In genomic region chr11:19349340-19350025, GRCh38 we compare ENCODE assay signal across 23 cellular contexts.
A peak's percentile ranks its signal among the peaks of the same experiment; 100 is the strongest.
DNase-seq lines count a peak whose midpoint lies in the region; ATAC-seq and TF ChIP-seq lines count a peak whose summit lies in the region.
"Had no signal": no experiment of that assay in that cellular context is flagged by ENCODE, and none has a peak within 500 bp of the region (broad histone marks: within the 10 kb centered on the region; RNA-seq: fewer than 3 reads in every experiment).

No MANE protein-coding gene starts in this region.

- no peak overlapping the region for H3K4me3 Mint-ChIP-seq in activated naive CD4-positive, alpha-beta T cell treated with anti-CD3 and anti-CD28 coated beads for 36 hours
- H3K4me3 Mint-ChIP-seq: endodermal cell; naive thymus-derived CD4-positive, alpha-beta T cell; T-helper 1 cell treated with Interleukin-12 subunit alpha and Interleukin-12 subunit beta and Interleukin-4 antibody, amounts not matched to agents 30 μg/mL and 1 μg/mL, for 36 hours had no signal

- H3K36me3 ChIP-seq in mesendoderm (ENCODE audit: control insufficient read depth, insufficient read depth, low read length), result no peaks in the 10 kb centered on the region
- H3K36me3 ChIP-seq: HAP-1, lower lobe of right lung had no signal

- H3K27ac ChIP-seq in right cardiac atrium (ENCODE audit: low read length), result peak overlapping the region; percentile 5
- H3K27ac ChIP-seq in mesendoderm (ENCODE audit: low read depth, low read length), result no peak overlapping the region
- H3K27ac ChIP-seq: C4-2B, lower lobe of right lung, parathyroid adenoma, VCaP had no signal

- no peak overlapping the region for H2BK5ac ChIP-seq in mesendoderm (ENCODE audit: low read length)

- CTCF ChIA-PET in activated naive CD4-positive, alpha-beta T cell treated with anti-CD3 and anti-CD28 coated beads for 36 hours (lab: Charles Lee), result interaction anchor here (0.5 kb wide), 1 partner anchor 206 kb away, joined by 5 read pairs; no protein-coding TSS in a partner anchor

- H3K27me3 Mint-ChIP-seq in activated naive CD4-positive, alpha-beta T cell treated with anti-CD3 and anti-CD28 coated beads for 36 hours (ENCODE audit: low read depth), result peaks cover 48% of the 10 kb centered on the region

- H3K79me2 ChIP-seq in mesendoderm (ENCODE audit: control insufficient read depth, insufficient read depth, low read length), result no peaks in the 10 kb centered on the region
- H3K79me2 ChIP-seq: parathyroid adenoma had no signal

- intact Hi-C loops in right cardiac atrium (cut with DNase I) (no loop called here), Right ventricle myocardium superior (cut with DNase I) (no loop called here)
- intact Hi-C loops in activated naive CD4-positive, alpha-beta T cell treated with anti-CD3 and anti-CD28 coated beads for 36 hours (cut with micrococcal nuclease), result no loop called here

- H3K36me3 Mint-ChIP-seq in activated naive CD4-positive, alpha-beta T cell treated with anti-CD3 and anti-CD28 coated beads for 36 hours (ENCODE audit: low read depth), result no peaks in the 10 kb centered on the region

- no peaks in the 10 kb centered on the region for H3K9me3 Mint-ChIP-seq in activated naive CD4-positive, alpha-beta T cell treated with anti-CD3 and anti-CD28 coated beads for 36 hours
- H3K9me3 Mint-ChIP-seq: endodermal cell; T-helper 1 cell treated with Interleukin-12 subunit alpha and Interleukin-12 subunit beta and Interleukin-4 antibody, amounts not matched to agents 30 μg/mL and 1 μg/mL, for 36 hours had no signal

- H3K9ac ChIP-seq in mesendoderm (ENCODE audit: low read length), result no peak overlapping the region
- H3K9ac ChIP-seq: parathyroid adenoma had no signal

- H2BK15ac ChIP-seq in mesendoderm (replicated peaks; ENCODE audit: low read depth), result no peak overlapping the region

- no peak overlapping the region for H3K4me2 ChIP-seq in mesendoderm (ENCODE audit: low read length)
- H3K4me2 ChIP-seq: smooth muscle cell had no signal

- in situ Hi-C loops in astrocyte of the spinal cord (cut with HindIII; ENCODE audit: low sequenced_read_pairs), result no loop called here

- DNase-seq in right cardiac atrium (peak; percentile 47 to 82 (median 63)), Right ventricle myocardium superior (no peak), astrocyte of the spinal cord (ENCODE audit: low read depth, low spot score) (peak; percentile 50), mesendoderm (no peak), NCI-H1417 treated with DMSO at 0.1 percent for 48 hours (lab: John Stamatoyannopoulos, UW) (no peak), DMS 273 treated with DMSO at 0.1 percent for 48 hours (lab: John Stamatoyannopoulos, UW) (no peak)
- no peak for DNase-seq in activated naive CD4-positive, alpha-beta T cell treated with anti-CD3 and anti-CD28 coated beads for 36 hours
- DNase-seq: activated gamma-delta T cell; amniotic stem cell; endodermal cell; lower lobe of right lung; naive thymus-derived CD4-positive, alpha-beta T cell; NCI-H1930; NCI-H510A treated with DMSO at 0.1 percent for 48 hours; SHP77 treated with DMSO at 0.1 percent for 48 hours had no signal

- H3K18ac ChIP-seq in mesendoderm (ENCODE audit: low read length), result no peak overlapping the region

- ATAC-seq in right cardiac atrium (peak; percentile 27 to 72), Right ventricle myocardium superior (ENCODE audit: poor library complexity) (no peak), HG03432 (IDR thresholded peaks at IDR 0.05; ENCODE audit: unreplicated experiment) (no peak)
- ATAC-seq: GM12878; lower lobe of right lung; naive thymus-derived CD4-positive, alpha-beta T cell had no signal

- H3K4me1 Mint-ChIP-seq in activated naive CD4-positive, alpha-beta T cell treated with anti-CD3 and anti-CD28 coated beads for 36 hours (ENCODE audit: low read depth), result no peaks in the 10 kb centered on the region

- H3K79me1 ChIP-seq in mesendoderm (ENCODE audit: low read length), result no peaks in the 10 kb centered on the region

- no peak overlapping the region for H2BK120ac ChIP-seq in mesendoderm (ENCODE audit: low read depth, low read length)

- H3K27ac Mint-ChIP-seq in activated naive CD4-positive, alpha-beta T cell treated with anti-CD3 and anti-CD28 coated beads for 36 hours, result no peak overlapping the region
- H3K27ac Mint-ChIP-seq: endodermal cell; naive thymus-derived CD4-positive, alpha-beta T cell; T-helper 1 cell treated with Interleukin-12 subunit alpha and Interleukin-12 subunit beta and Interleukin-4 antibody, amounts not matched to agents 30 μg/mL and 1 μg/mL, for 36 hours had no signal

- H3K27me3 ChIP-seq in right cardiac atrium (ENCODE audit: control insufficient read depth, insufficient read depth) (no peaks in the 10 kb centered on the region), mesendoderm (ENCODE audit: insufficient read depth, low read length, poor library complexity) (peaks cover 23% of the 10 kb centered on the region)

- H3K56ac ChIP-seq in mesendoderm (ENCODE audit: low read length), result peak overlapping the region; percentile 34

- TF ChIP-seq CTCF in astrocyte of the spinal cord (IDR thresholded peaks at IDR 0.05; ENCODE audit: low read depth, low read length), result no peak

- H4K5ac ChIP-seq in mesendoderm (ENCODE audit: low read length), result no peak overlapping the region

- H3K4me3 ChIP-seq in right cardiac atrium (ENCODE audit: low read length) (no peak overlapping the region), astrocyte of the spinal cord (ENCODE audit: low read depth, low read length) (no peak overlapping the region), mesendoderm (ENCODE audit: low read length) (no peak overlapping the region)
- H3K4me3 ChIP-seq: GM12878, HAP-1, lower lobe of right lung, smooth muscle cell had no signal

- H2AK5ac ChIP-seq in mesendoderm (ENCODE audit: low read length), result no peak overlapping the region

- H3K9me3 ChIP-seq in right cardiac atrium (ENCODE audit: control insufficient read depth, low read length), result no peaks in the 10 kb centered on the region
- H3K9me3 ChIP-seq: HAP-1, lower lobe of right lung had no signal

- no peak overlapping the region for H3K23ac ChIP-seq in mesendoderm (ENCODE audit: low read length)

- WGBS in right cardiac atrium, result 41% methylated on average over 17 of the region's 17 CpGs
- no CpG with 5 or more reads among the region's 17 CpGs for WGBS in mesendoderm (ENCODE audit: extremely low coverage, insufficient coverage, low lambda C conversion rate)

- H3K4me1 ChIP-seq in right cardiac atrium (ENCODE audit: control insufficient read depth, insufficient read depth, low read length) (peaks cover 8% of the 10 kb centered on the region), mesendoderm (ENCODE audit: control insufficient read depth, low read depth, low read length) (peaks cover 3% of the 10 kb centered on the region)
- H3K4me1 ChIP-seq: HAP-1, parathyroid adenoma had no signal

- no peak overlapping the region for H4K8ac ChIP-seq in mesendoderm (ENCODE audit: low read depth, low read length)

- no peak overlapping the region for H3K4ac ChIP-seq in mesendoderm (ENCODE audit: low read depth, low read length)

Comparison
In these comparisons a context has a peak if more than half of its experiments do, and no peak if none do; other contexts are left out.
1. ATAC-seq: peak in right cardiac atrium (2 of 2); none in Right ventricle myocardium superior (single experiment) and HG03432 (single experiment).
2. DNase-seq: peak in right cardiac atrium (3 of 3) and astrocyte of the spinal cord (single experiment); none in Right ventricle myocardium superior (single experiment), mesendoderm (single experiment), NCI-H1417 treated with DMSO at 0.1 percent for 48 hours (single experiment), DMS 273 treated with DMSO at 0.1 percent for 48 hours (single experiment) and activated naive CD4-positive, alpha-beta T cell treated with anti-CD3 and anti-CD28 coated beads for 36 hours (single experiment).